ENCODE assay signal across 7 cellular contexts in the genomic region with DNA sequence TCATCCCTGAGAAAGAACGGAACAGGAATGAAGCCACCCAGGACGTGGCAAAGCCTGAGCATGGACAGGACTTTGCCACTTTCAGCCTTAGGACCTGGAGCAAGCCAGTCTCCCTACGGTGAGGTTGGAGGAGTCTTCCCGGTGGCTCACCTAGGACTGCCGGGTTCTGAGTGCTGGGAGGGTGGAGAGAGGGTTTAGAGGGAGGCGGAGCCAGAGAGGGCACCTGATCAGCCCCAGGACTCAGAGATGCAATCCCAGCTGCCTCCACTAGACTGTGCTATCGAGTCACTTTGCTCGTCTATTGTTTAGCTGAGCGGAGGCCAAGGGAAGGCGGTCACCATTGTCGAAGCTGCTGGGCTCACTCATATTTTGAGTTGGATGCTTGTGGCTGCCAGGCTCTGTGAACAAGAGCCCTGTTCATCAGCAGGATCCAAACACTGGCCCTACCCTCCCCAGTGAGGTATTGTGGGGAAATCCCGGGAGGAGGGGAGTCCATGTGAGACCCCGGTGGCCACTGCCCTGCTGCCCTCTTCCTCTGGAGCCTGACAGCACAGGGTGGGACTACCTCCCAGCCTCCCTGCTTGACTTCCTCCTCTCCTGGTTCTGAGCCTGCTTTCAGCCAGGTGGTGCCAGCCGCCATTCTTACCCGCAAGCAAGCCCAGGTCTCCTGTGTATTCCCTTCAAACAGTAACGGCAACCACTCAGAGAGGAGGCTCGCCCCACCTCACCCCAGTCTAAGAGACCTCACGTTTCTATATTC. TPM values are rescaled to one million over a fixed set of nuclear protein-coding genes. Genes with fewer than 3 reads are reported as not detected.
A peak's percentile ranks its signal among the peaks of the same experiment; 100 is the strongest.
DNase-seq lines count a peak whose midpoint lies in the region; ATAC-seq and TF ChIP-seq lines count a peak whose summit lies in the region.

No MANE protein-coding gene starts in this region.

- peak overlapping the region; percentile 60 for H3K4me3 ChIP-seq in MM.1S (ENCODE audit: low read length)
- H3K4me3 ChIP-seq in SK-N-MC: no peak overlapping the region
- no peak overlapping the region for H3K4me3 ChIP-seq in psoas muscle

- no peaks in the 10 kb centered on the region for H4K20me1 ChIP-seq in MM.1S (ENCODE audit: insufficient read depth, low read length)

- no peaks in the 10 kb centered on the region for H3K79me2 ChIP-seq in MM.1S (ENCODE audit: low read length)

- no peaks in the 10 kb centered on the region for H3K36me3 Mint-ChIP-seq in activated naive CD8-positive, alpha-beta T cell treated with anti-CD3 and anti-CD28 coated beads for 36 hours

- H3K4me1 ChIP-seq in MM.1S (ENCODE audit: low read length) (0 out of 2 replicates have a peak, but pooled peaks cover 5% of the 10 kb centered on the region), psoas muscle (no peaks in the 10 kb centered on the region)

- H2AFZ ChIP-seq in MM.1S (ENCODE audit: low read length): peak overlapping the region; percentile 89

- ATAC-seq in Right ventricle myocardium superior (ENCODE audit: poor library complexity) (peak; percentile 84), psoas muscle (peak in 3 of 4 donors; percentile 60 to 77 (median 70)), HG03457 (IDR thresholded peaks at IDR 0.05; ENCODE audit: unreplicated experiment) (no peak)

- no peaks in the 10 kb centered on the region for H3K9me2 ChIP-seq in MM.1S (replicated peaks; ENCODE audit: insufficient read depth, low read length)

- H3K27ac Mint-ChIP-seq in activated naive CD8-positive, alpha-beta T cell treated with anti-CD3 and anti-CD28 coated beads for 36 hours: no peak overlapping the region

- peaks cover 60% of the 10 kb centered on the region for H3K27me3 Mint-ChIP-seq in activated naive CD8-positive, alpha-beta T cell treated with anti-CD3 and anti-CD28 coated beads for 36 hours

- H3K36me3 ChIP-seq in MM.1S (replicated peaks; ENCODE audit: insufficient read depth, low read length): no peaks in the 10 kb centered on the region
- H3K36me3 ChIP-seq in SK-N-MC (ENCODE audit: insufficient read depth, low read length): no peaks in the 10 kb centered on the region
- no peaks in the 10 kb centered on the region for H3K36me3 ChIP-seq in psoas muscle (ENCODE audit: insufficient read depth in 1 of 2, low read depth in 1 of 2)

- H3K4me1 Mint-ChIP-seq in activated naive CD8-positive, alpha-beta T cell treated with anti-CD3 and anti-CD28 coated beads for 36 hours: no peaks in the 10 kb centered on the region

- peak; percentile 92 for TF ChIP-seq CTCF in GM12873 (IDR thresholded peaks at IDR 0.05; ENCODE audit: insufficient read depth, low read depth, low read length, missing control alignments)
- TF ChIP-seq CTCF in MM.1S (IDR thresholded peaks at IDR 0.05; ENCODE audit: low read length): peak; percentile 89
- TF ChIP-seq CTCF in psoas muscle (IDR thresholded peaks at IDR 0.05): peak; percentile 47

- no peak overlapping the region for H3K27ac ChIP-seq in MM.1S (ENCODE audit: low read length)
- H3K27ac ChIP-seq in SK-N-MC: no peak overlapping the region
- H3K27ac ChIP-seq in psoas muscle: no peak overlapping the region

- peaks cover 9% of the 10 kb centered on the region; the same call in 1 of the 2 replicates for H3K27me3 ChIP-seq in MM.1S (replicated peaks; ENCODE audit: insufficient read depth, low read length)
- peaks cover 0 to 21% (median 0%) of the 10 kb centered on the region in 3 donors for H3K27me3 ChIP-seq in psoas muscle (ENCODE audit: insufficient read depth in 3 of 3, low read length in 2 of 3)

- 39 to 45% (median 40%) methylated on average over 18 of the region's 18 CpGs for WGBS in psoas muscle, 3 donors

- intact Hi-C loops in Right ventricle myocardium superior (cut with DNase I): loop anchor here (5.0 kb wide), 1 partner anchor 68 kb away; no protein-coding TSS in a partner anchor
- intact Hi-C loops in psoas muscle (cut with DNase I): no loop called here

- H3K9ac ChIP-seq in MM.1S (ENCODE audit: low read length): peak overlapping the region; percentile 36; the same call in 1 of the 2 replicates
- H3K9ac ChIP-seq in SK-N-MC (ENCODE audit: insufficient read length): no peak overlapping the region

- no peaks in the 10 kb centered on the region for H3F3A ChIP-seq in MM.1S (ENCODE audit: insufficient read depth, low read length)

- H3K4me2 ChIP-seq in MM.1S (ENCODE audit: low read depth, low read length): peak overlapping the region; percentile 97

- H3K9me3 ChIP-seq in MM.1S (replicated peaks; ENCODE audit: insufficient read depth, low read length): no peaks in the 10 kb centered on the region
- H3K9me3 ChIP-seq in SK-N-MC (ENCODE audit: low read depth, low read length): no peaks in the 10 kb centered on the region
- H3K9me3 ChIP-seq in psoas muscle: no peaks in the 10 kb centered on the region

- no peak overlapping the region for H3K4me3 Mint-ChIP-seq in activated naive CD8-positive, alpha-beta T cell treated with anti-CD3 and anti-CD28 coated beads for 36 hours

- DNase-seq in MM.1S (peak; percentile 89), SK-N-MC (ENCODE audit: low read depth, low spot score) (peak; percentile 40), Right ventricle myocardium superior (peak; percentile 74), psoas muscle (peak; percentile 60 to 63)
- peak; percentile 74 for DNase-seq in activated naive CD8-positive, alpha-beta T cell treated with anti-CD3 and anti-CD28 coated beads for 36 hours

- no peaks in the 10 kb centered on the region for H3K9me3 Mint-ChIP-seq in activated naive CD8-positive, alpha-beta T cell treated with anti-CD3 and anti-CD28 coated beads for 36 hours

RNA-seq across cellular contexts. Expression of a gene that starts 7.0 kb away (rescaled TPM):
- not detected for total RNA-seq in activated naive CD8-positive, alpha-beta T cell treated with anti-CD3 and anti-CD28 coated beads for 36 hours
- not detected for total RNA-seq in Right ventricle myocardium superior
- under 1 TPM in 2 of 4 donors, not detected in 2; 0.32 to 0.54 TPM for total RNA-seq in psoas muscle
- polyA plus RNA-seq in psoas muscle: under 1 TPM; 0.03 to 0.17 (median 0.10) TPM

RNA-seq across cellular contexts. Expression of a gene that starts 7.8 kb away (rescaled TPM):
- not detected for total RNA-seq in activated naive CD8-positive, alpha-beta T cell treated with anti-CD3 and anti-CD28 coated beads for 36 hours
- total RNA-seq in Right ventricle myocardium superior (not detected), psoas muscle (not detected)
- polyA plus RNA-seq in psoas muscle: under 1 TPM in 1 of 3 donors, not detected in 2; 0.01 TPM

RNA-seq across cellular contexts. Expression of a gene that starts 32.9 kb away (rescaled TPM):
- total RNA-seq in activated naive CD8-positive, alpha-beta T cell treated with anti-CD3 and anti-CD28 coated beads for 36 hours: not detected
- total RNA-seq in Right ventricle myocardium superior: not detected
- total RNA-seq in psoas muscle: under 1 TPM in 2 of 4 donors, not detected in 2; 0.21 to 0.26 TPM
- under 1 TPM in 2 of 3 donors, not detected in 1; 0.07 to 0.09 TPM for polyA plus RNA-seq in psoas muscle

RNA-seq across cellular contexts. Expression of a gene that starts 44.7 kb away (rescaled TPM):
- not detected for total RNA-seq in activated naive CD8-positive, alpha-beta T cell treated with anti-CD3 and anti-CD28 coated beads for 36 hours
- total RNA-seq in Right ventricle myocardium superior: not detected
- total RNA-seq in psoas muscle: not detected
- under 1 TPM; 0.10 to 0.38 (median 0.20) TPM for polyA plus RNA-seq in psoas muscle

RNA-seq across cellular contexts. Expression of a gene that starts 51.6 kb away (rescaled TPM):
- total RNA-seq in activated naive CD8-positive, alpha-beta T cell treated with anti-CD3 and anti-CD28 coated beads for 36 hours: not detected
- total RNA-seq in Right ventricle myocardium superior (0.46 TPM), psoas muscle (1 to 10 TPM in 2 of 4 donors, under 1 TPM in 2; 0.32 to 1.7 (median 0.73) TPM)
- 1 to 10 TPM; 1.1 to 2.1 (median 1.2) TPM for polyA plus RNA-seq in psoas muscle
